In genomic region chr19:50500060-50500752, GRCh38 we compare ENCODE assay signal across 1 cellular context.
A peak's percentile ranks its signal among the peaks of the same experiment; 100 is the strongest.
TF ChIP-seq lines count a peak whose summit lies in the region.

No MANE protein-coding gene starts in this region.

TF ChIP-seq in K562, 482 proteins besides CTCF, POLR2A, EP300 and RAD21 (continued from another document):
- TF ChIP-seq VEZF1 (CRISPR knock-in tag; IDR thresholded peaks at IDR 0.05) (peak; percentile 93), KLF1 (tag; IDR thresholded peaks at IDR 0.05) (no peak), NR2C1 (IDR thresholded peaks at IDR 0.05) (no peak), NR2C1 (tag; IDR thresholded peaks at IDR 0.05) (no peak), FOSL1 (tag; conservative IDR thresholded peaks at IDR 0.05) (no peak), USF2 (CRISPR knock-in tag; IDR thresholded peaks at IDR 0.05) (no peak), BCOR (IDR thresholded peaks at IDR 0.05) (0 out of 2 replicates have a peak, but pooled peaks have one; percentile 16), RAD51 (IDR thresholded peaks at IDR 0.05; ENCODE audit: borderline replicate concordance, low read depth) (0 out of 2 replicates have a peak, but pooled peaks have one; percentile 8)
- TF ChIP-seq, protein P1, sequence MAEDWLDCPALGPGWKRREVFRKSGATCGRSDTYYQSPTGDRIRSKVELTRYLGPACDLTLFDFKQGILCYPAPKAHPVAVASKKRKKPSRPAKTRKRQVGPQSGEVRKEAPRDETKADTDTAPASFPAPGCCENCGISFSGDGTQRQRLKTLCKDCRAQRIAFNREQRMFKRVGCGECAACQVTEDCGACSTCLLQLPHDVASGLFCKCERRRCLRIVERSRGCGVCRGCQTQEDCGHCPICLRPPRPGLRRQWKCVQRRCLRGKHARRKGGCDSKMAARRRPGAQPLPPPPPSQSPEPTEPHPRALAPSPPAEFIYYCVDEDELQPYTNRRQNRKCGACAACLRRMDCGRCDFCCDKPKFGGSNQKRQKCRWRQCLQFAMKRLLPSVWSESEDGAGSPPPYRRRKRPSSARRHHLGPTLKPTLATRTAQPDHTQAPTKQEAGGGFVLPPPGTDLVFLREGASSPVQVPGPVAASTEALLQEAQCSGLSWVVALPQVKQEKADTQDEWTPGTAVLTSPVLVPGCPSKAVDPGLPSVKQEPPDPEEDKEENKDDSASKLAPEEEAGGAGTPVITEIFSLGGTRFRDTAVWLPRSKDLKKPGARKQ (CRISPR knock-in tag; IDR thresholded peaks at IDR 0.05) = no peak
